Comparison of ENCODE assay signal across 8 cellular contexts in genomic region chr17:82497483-82498405, GRCh38. TPM values are rescaled to one million over a fixed set of nuclear protein-coding genes. Genes with fewer than 3 reads are reported as not detected.
DNase-seq lines count a peak whose midpoint lies in the region; ATAC-seq, FAIRE-seq and TF ChIP-seq lines count a peak whose summit lies in the region.

No MANE protein-coding gene starts in this region.

- DNase-seq in NCI-H82 (lab: John Stamatoyannopoulos, UW) (peak; percentile 84), NCI-H82 treated with DMSO at 0.1 percent for 48 hours (lab: John Stamatoyannopoulos, UW; ENCODE audit: unreplicated experiment) (no peak), HL-60 (ENCODE audit: low read depth in 1 of 2, low spot score in 1 of 2) (peak in 1 of 2 experiments; percentile 55), MCF 10A (ENCODE audit: unreplicated experiment) (peak; percentile 22), keratinocyte (ENCODE audit: low read depth, low spot score) (no peak)
- peak; percentile 51 to 52 for DNase-seq in stimulated activated CD4-positive, alpha-beta T cell treated with anti-CD3 and anti-CD28 coated beads, Interleukin-2, amount 100 ng/mL, for 24 hours

- TF ChIP-seq CTCF in HL-60 (IDR thresholded peaks at IDR 0.05; ENCODE audit: insufficient read depth, low read length) (no peak), MCF 10A (IDR thresholded peaks at IDR 0.05; ENCODE audit: unreplicated experiment) (no peak), keratinocyte (optimal IDR thresholded peaks at IDR 0.05 in 1 of 3, IDR thresholded peaks at IDR 0.05 in 1 of 3, conservative IDR thresholded peaks at IDR 0.05 in 1 of 3; ENCODE audit: extremely low read depth in 1 of 3, insufficient read depth in 2 of 3, low read length in 3 of 3) (no peak)

- CTCF ChIA-PET in MCF 10A (lab: Yijun Ruan, JAX) = no interaction called here

- H3K9me1 ChIP-seq in keratinocyte (ENCODE audit: control insufficient read depth, extremely low read depth, insufficient read depth, low read length) = peaks cover 2% of the 10 kb centered on the region

- H3K4me2 ChIP-seq in keratinocyte (ENCODE audit: control insufficient read depth, extremely low read depth, insufficient read depth, low read depth, low read length) = peak overlapping the region; percentile 86

- peaks cover 47% of the 10 kb centered on the region for H3K4me1 ChIP-seq in keratinocyte (ENCODE audit: control insufficient read depth, extremely low read depth, insufficient read depth, low read length)

- H3K36me3 ChIP-seq in keratinocyte (ENCODE audit: control insufficient read depth in 2 of 2, extremely low read depth in 1 of 2, insufficient read depth in 2 of 2, low read length in 2 of 2) = no peaks in the 10 kb centered on the region

- peaks cover 21% of the 10 kb centered on the region for H3K4me1 Mint-ChIP-seq in T-helper 1 cell treated with Interleukin-12 subunit alpha and Interleukin-12 subunit beta and Interleukin-4 antibody, amounts not matched to agents 30 μg/mL and 1 μg/mL, for 36 hours (ENCODE audit: low read depth)
- peaks cover 40% of the 10 kb centered on the region for H3K4me1 Mint-ChIP-seq in MCF 10A (ENCODE audit: insufficient read depth, unreplicated experiment)

- H3K9me3 ChIP-seq in keratinocyte (ENCODE audit: control insufficient read depth, low read depth, low read length) = no peaks in the 10 kb centered on the region

- intact Hi-C loops in MCF 10A (cut with micrococcal nuclease) = no loop called here

- peaks cover 4% of the 10 kb centered on the region for H3K27me3 Mint-ChIP-seq in T-helper 1 cell treated with Interleukin-12 subunit alpha and Interleukin-12 subunit beta and Interleukin-4 antibody, amounts not matched to agents 30 μg/mL and 1 μg/mL, for 36 hours (ENCODE audit: low read depth)
- H3K27me3 Mint-ChIP-seq in MCF 10A (ENCODE audit: insufficient read depth, unreplicated experiment) = no peaks in the 10 kb centered on the region

- H2AFZ ChIP-seq in keratinocyte (ENCODE audit: control insufficient read depth, low read length) = peak overlapping the region; percentile 67

- H3K4me3 Mint-ChIP-seq in T-helper 1 cell treated with Interleukin-12 subunit alpha and Interleukin-12 subunit beta and Interleukin-4 antibody, amounts not matched to agents 30 μg/mL and 1 μg/mL, for 36 hours = peak overlapping the region; percentile 81
- peak overlapping the region; percentile 68 for H3K4me3 Mint-ChIP-seq in MCF 10A (ENCODE audit: unreplicated experiment)

- no TSS peak for BruUV-seq in MCF 10A (replicated peaks; lab: Mats Ljungman, UMichigan)

- dilution Hi-C loops in keratinocyte (cut with MboI; ENCODE audit: extremely low pct_ligation_motif_present, low sequenced_read_pairs) = no loop called here

- H3K36me3 Mint-ChIP-seq in T-helper 1 cell treated with Interleukin-12 subunit alpha and Interleukin-12 subunit beta and Interleukin-4 antibody, amounts not matched to agents 30 μg/mL and 1 μg/mL, for 36 hours (ENCODE audit: low read depth) = no peaks in the 10 kb centered on the region
- H3K36me3 Mint-ChIP-seq in MCF 10A (ENCODE audit: insufficient read depth, unreplicated experiment) = peaks cover 10% of the 10 kb centered on the region

- H3K79me2 ChIP-seq in keratinocyte (ENCODE audit: control insufficient read depth, insufficient read depth, low read length) = no peaks in the 10 kb centered on the region

- H3K4me3 ChIP-seq in HL-60 (replicated peaks; ENCODE audit: insufficient read depth, low read length) (peak overlapping the region; percentile 20), keratinocyte (ENCODE audit: control insufficient read depth in 2 of 3, extremely low read depth in 1 of 3, insufficient read depth in 2 of 3, low read depth in 1 of 3, low read length in 3 of 3) (peak overlapping the region; percentile 22 to 67 (median 39))

- peak overlapping the region; percentile 80 for H3K27ac Mint-ChIP-seq in T-helper 1 cell treated with Interleukin-12 subunit alpha and Interleukin-12 subunit beta and Interleukin-4 antibody, amounts not matched to agents 30 μg/mL and 1 μg/mL, for 36 hours
- H3K27ac Mint-ChIP-seq in MCF 10A (ENCODE audit: low read depth, unreplicated experiment) = peak overlapping the region; percentile 54

- H3K9ac ChIP-seq in keratinocyte (ENCODE audit: control insufficient read depth, extremely low read depth, insufficient read depth, low read length) = peak overlapping the region; percentile 65

- H3K27ac ChIP-seq in HL-60 (replicated peaks) (peak overlapping the region; percentile 69), keratinocyte (ENCODE audit: control insufficient read depth, insufficient read depth, low read length) (peak overlapping the region; percentile 39)

- POLR2A ChIA-PET in MCF 10A (lab: Yijun Ruan, JAX) = interaction anchor here (0.6 to 7.0 kb wide), 5 partner anchors 23 to 80 kb away, joined by 3 to 128 read pairs (median 5); partner anchors contain the start of gene FOXK2

- no peak for FAIRE-seq in keratinocyte (lab: Jason Lieb, UNC)

- H3K27me3 ChIP-seq in HL-60 (ENCODE audit: insufficient read depth, poor library complexity, severe bottlenecking) (no peaks in the 10 kb centered on the region), keratinocyte (ENCODE audit: control insufficient read depth, extremely low read depth, insufficient read depth, low read length) (no peaks in the 10 kb centered on the region)

- no peaks in the 10 kb centered on the region for H4K20me1 ChIP-seq in keratinocyte (ENCODE audit: control insufficient read depth, extremely low read depth, insufficient read depth, low read length)

- H3K9me3 Mint-ChIP-seq in T-helper 1 cell treated with Interleukin-12 subunit alpha and Interleukin-12 subunit beta and Interleukin-4 antibody, amounts not matched to agents 30 μg/mL and 1 μg/mL, for 36 hours = no peaks in the 10 kb centered on the region
- H3K9me3 Mint-ChIP-seq in MCF 10A (ENCODE audit: unreplicated experiment) = no peaks in the 10 kb centered on the region

- no peak for ATAC-seq in HG03139 (IDR thresholded peaks at IDR 0.05; ENCODE audit: unreplicated experiment)

RNA-seq across cellular contexts. Expression of gene FOXK2, which starts 21.8 kb away (rescaled TPM):
- 85.9 and 104 TPM in 2 replicates for total RNA-seq in MCF 10A (2022)
- 39.4 to 43.9 TPM (median 43.8 TPM) in 3 replicates for polyA plus RNA-seq in keratinocyte
- polyA plus RNA-seq in keratinocyte (2011; ENCODE audit: low read depth) = 18.2 TPM
- polyA plus RNA-seq in keratinocyte (2011; cell fraction: cytosol; rRNA removed) = 35.9 and 37.2 TPM in 2 replicates
- polyA plus RNA-seq in keratinocyte (2011; cell fraction: nucleus; rRNA removed) = 48.2 and 60.2 TPM in 2 replicates
- polyA plus RNA-seq in keratinocyte (2012; ENCODE audit: low replicate concordance) = 28.4 and 48.4 TPM in 2 replicates
- 41.7 to 60.1 TPM (median 47.5 TPM) in 3 replicates for polyA minus RNA-seq in keratinocyte
- 75.4 TPM for polyA minus RNA-seq in keratinocyte (2011; cell fraction: cytosol; rRNA and poly(A)+ RNA removed)
- polyA minus RNA-seq in keratinocyte (2011; cell fraction: nucleus; rRNA and poly(A)+ RNA removed) = 47.2 and 69.3 TPM in 2 replicates

RNA-seq across cellular contexts. Expression of gene NARF, which starts 39.2 kb away (rescaled TPM):
- total RNA-seq in MCF 10A (2022) = 20.6 TPM in 2 replicates
- 31.9 to 36.8 TPM (median 32.9 TPM) in 3 replicates for polyA plus RNA-seq in keratinocyte
- 40.8 TPM for polyA plus RNA-seq in keratinocyte (2011; ENCODE audit: low read depth)
- polyA plus RNA-seq in keratinocyte (2011; cell fraction: cytosol; rRNA removed) = 27.9 and 31.3 TPM in 2 replicates
- polyA plus RNA-seq in keratinocyte (2011; cell fraction: nucleus; rRNA removed) = 40.5 and 43.6 TPM in 2 replicates
- 22.1 and 40.8 TPM in 2 replicates for polyA plus RNA-seq in keratinocyte (2012; ENCODE audit: low replicate concordance)
- polyA minus RNA-seq in keratinocyte = 19.5 to 39.9 TPM (median 24.4 TPM) in 3 replicates
- 26.1 TPM for polyA minus RNA-seq in keratinocyte (2011; cell fraction: cytosol; rRNA and poly(A)+ RNA removed)
- 7.3 and 12.1 TPM in 2 replicates for polyA minus RNA-seq in keratinocyte (2011; cell fraction: nucleus; rRNA and poly(A)+ RNA removed)

RNA-seq across cellular contexts. Expression of gene CYBC1, which starts 47.2 kb away (rescaled TPM):
- total RNA-seq in MCF 10A (2022) = 38.0 and 45.4 TPM in 2 replicates
- 30.2 to 36.0 TPM (median 34.2 TPM) in 3 replicates for polyA plus RNA-seq in keratinocyte
- polyA plus RNA-seq in keratinocyte (2011; ENCODE audit: low read depth) = 10.1 TPM
- 14.2 and 21.4 TPM in 2 replicates for polyA plus RNA-seq in keratinocyte (2011; cell fraction: cytosol; rRNA removed)
- polyA plus RNA-seq in keratinocyte (2011; cell fraction: nucleus; rRNA removed) = 59.9 and 70.1 TPM in 2 replicates
- polyA plus RNA-seq in keratinocyte (2012; ENCODE audit: low replicate concordance) = 25.9 and 27.8 TPM in 2 replicates
- polyA minus RNA-seq in keratinocyte = 22.5 to 35.4 TPM (median 26.9 TPM) in 3 replicates
- polyA minus RNA-seq in keratinocyte (2011; cell fraction: cytosol; rRNA and poly(A)+ RNA removed) = 28.6 TPM
- polyA minus RNA-seq in keratinocyte (2011; cell fraction: nucleus; rRNA and poly(A)+ RNA removed) = 25.4 and 25.9 TPM in 2 replicates

Comparison
In these comparisons a context has a peak if more than half of its experiments do, and no peak if none do; other contexts are left out.
1. DNase-seq: peak in NCI-H82 (single experiment), MCF 10A (single experiment) and stimulated activated CD4-positive, alpha-beta T cell treated with anti-CD3 and anti-CD28 coated beads, Interleukin-2, amount 100 ng/mL, for 24 hours (2 of 2); none in NCI-H82 treated with DMSO at 0.1 percent for 48 hours (single experiment) and keratinocyte (single experiment).